8 cellular contexts compared by ENCODE assay signal in genomic region chr10:122113161-122113944, GRCh38.
A peak's percentile ranks its signal among the peaks of the same experiment; 100 is the strongest.
DNase-seq lines count a peak whose midpoint lies in the region; ATAC-seq and TF ChIP-seq lines count a peak whose summit lies in the region.

No MANE protein-coding gene starts in this region.

- peak overlapping the region; percentile 74 for H2BK5ac ChIP-seq in IMR-90 (ENCODE audit: low read depth, low read length, poor library complexity, severe bottlenecking)

- H2AK9ac ChIP-seq in IMR-90 (replicated peaks; ENCODE audit: low read depth, low read length, poor library complexity) = peak overlapping the region; percentile 96

- BruUV-seq in IMR-90 (replicated peaks; lab: Mats Ljungman, UMichigan) = no TSS peak

- peaks cover 19 to 44% of the 10 kb centered on the region in 2 experiments for H3K79me1 ChIP-seq in IMR-90 (ENCODE audit: low read depth in 1 of 2, low read length in 2 of 2)

- H4K5ac ChIP-seq in IMR-90 (ENCODE audit: low read depth, low read length) = peak overlapping the region; percentile 22; the same call in 1 of the 2 replicates

- ATAC-seq in IMR-90 (ENCODE audit: low read depth) (peak; percentile 70), heart right ventricle (peak; percentile 64 to 82 (median 70))

- TF ChIP-seq RAD21 in IMR-90 (IDR thresholded peaks at IDR 0.05; ENCODE audit: low read length) = peak; percentile 45

- peak; percentile 88 for TF ChIP-seq POLR2A in IMR-90 (IDR thresholded peaks at IDR 0.05; ENCODE audit: low read depth, low read length)

- CTCF ChIA-PET in IMR-90 (lab: Yijun Ruan, JAX) = interaction anchor here (0.6 to 1.8 kb wide), 12 partner anchors 9 to 326 kb away, joined by 3 to 8 read pairs (median 3); no protein-coding TSS in a partner anchor

- peak overlapping the region; percentile 81 for H2BK120ac ChIP-seq in IMR-90 (ENCODE audit: low read depth, low read length)

- peak overlapping the region; percentile 91 for H2AFZ ChIP-seq in IMR-90 (replicated peaks; ENCODE audit: low read length, poor library complexity)

- H3K4ac ChIP-seq in IMR-90 (ENCODE audit: low read depth, low read length) = peak overlapping the region; percentile 86

- peak overlapping the region; percentile 53; the same call in 1 of the 2 replicates for H3K56ac ChIP-seq in IMR-90 (ENCODE audit: extremely low read depth, insufficient read depth, low read length)

- H3K9me3 ChIP-seq in IMR-90 (ENCODE audit: control insufficient read depth, insufficient read depth, low read length) (no peaks in the 10 kb centered on the region), heart right ventricle (no peaks in the 10 kb centered on the region)

- H3K27me3 ChIP-seq in IMR-90 (ENCODE audit: control insufficient read depth, insufficient read depth, low read length) (no peaks in the 10 kb centered on the region), heart right ventricle (peaks cover 0 to 30% (median 0%) of the 10 kb centered on the region in 7 donors)

- peak overlapping the region; percentile 26; the same call in 1 of the 3 replicates for H2BK15ac ChIP-seq in IMR-90 (ENCODE audit: low read depth, low read length)

- dilution Hi-C loops in IMR-90 (cut with HindIII; ENCODE audit: low sequenced_read_pairs, unreplicated experiment) = no loop called here

- TF ChIP-seq CTCF in IMR-90 (conservative IDR thresholded peaks at IDR 0.05; ENCODE audit: low read depth, low read length) = peak; percentile 47
- peak in 8 of 9 donors; percentile 24 to 55 (median 40) for TF ChIP-seq CTCF in heart right ventricle (IDR thresholded peaks at IDR 0.05)

- H4K8ac ChIP-seq in IMR-90 (ENCODE audit: low read depth in 2 of 2, low read length in 2 of 2) = peak overlapping the region; percentile 45 to 66; a peak in 3 of 4 replicates

- H3K4me3 ChIP-seq in IMR-90 (ENCODE audit: insufficient read depth, low read depth, low read length) = peak overlapping the region; percentile 70
- H3K4me3 ChIP-seq in heart right ventricle = peak overlapping the region; percentile 53 to 94 (median 70)

- in situ Hi-C loops in IMR-90 (cut with MboI; ENCODE audit: low sequenced_read_pairs) = no loop called here

- H4K91ac ChIP-seq in IMR-90 (ENCODE audit: insufficient read depth, low read depth, low read length) = peak overlapping the region; percentile 69; the same call in 1 of the 2 replicates

- peak overlapping the region; percentile 71 for H3K14ac ChIP-seq in IMR-90 (replicated peaks; ENCODE audit: low read depth, low read length)

- peak overlapping the region; percentile 77 for H3K9ac ChIP-seq in IMR-90 (ENCODE audit: low read depth, low read length)

- intact Hi-C loops in IMR-90 (cut with micrococcal nuclease) (loop anchor here (2.0 kb wide), 3 partner anchors 27 to 1171 kb away; no protein-coding TSS in a partner anchor), heart right ventricle (cut with DNase I) (loop anchor here in 7 of 10 donors (2.0 to 10.0 kb wide), 10 partner anchors 27 to 189 kb away; partner anchors contain the start of genes ATE1 (in 3 of the 7) and NSMCE4A (in 1 of the 7))

- H3K23ac ChIP-seq in IMR-90 (ENCODE audit: low read depth, low read length) = peak overlapping the region; percentile 96

- H3K36me3 ChIP-seq in IMR-90 (ENCODE audit: control insufficient read depth, insufficient read depth, low read length) (no peaks in the 10 kb centered on the region), heart right ventricle (peaks cover 0 to 12% (median 0%) of the 10 kb centered on the region in 9 donors)

- POLR2A ChIA-PET in IMR-90 (lab: Charles Lee; ENCODE audit: unreplicated experiment) = interaction anchor here (0.5 kb wide), 1 partner anchor 263 kb away, joined by 3 read pairs; no protein-coding TSS in a partner anchor

- H2AK5ac ChIP-seq in IMR-90 (ENCODE audit: low read depth, low read length) = peak overlapping the region; percentile 47; the same call in 1 of the 2 replicates

- peaks cover 19% of the 10 kb centered on the region for H3K9me1 ChIP-seq in IMR-90 (ENCODE audit: insufficient read depth, low read length)

- peaks cover 19% of the 10 kb centered on the region; the same call in 1 of the 2 replicates for H4K20me1 ChIP-seq in IMR-90 (ENCODE audit: insufficient read depth, low read length)

- peaks cover 10% of the 10 kb centered on the region for H3K4me1 ChIP-seq in IMR-90 (ENCODE audit: control insufficient read depth, insufficient read depth, low read length)
- peaks cover 5 to 65% (median 53%) of the 10 kb centered on the region in 9 donors for H3K4me1 ChIP-seq in heart right ventricle

- peak; percentile 55 for DNase-seq in NCI-H2196 (lab: John Stamatoyannopoulos, UW; ENCODE audit: unreplicated experiment)
- no peak for DNase-seq in NCI-H2196 treated with DMSO at 0.1 percent for 48 hours (lab: John Stamatoyannopoulos, UW; ENCODE audit: unreplicated experiment)
- peak; percentile 68 for DNase-seq in IMR-90
- DNase-seq in heart right ventricle = peak; percentile 74 to 83
- DNase-seq in retina = peak; percentile 84
- no peak for DNase-seq in T-helper 1 cell
- no peak for DNase-seq in NCI-H345 (lab: John Stamatoyannopoulos, UW)

- no peak overlapping the region; the same call in 1 of the 2 replicates for H2BK20ac ChIP-seq in IMR-90 (ENCODE audit: low read depth, low read length)

- WGBS in IMR-90 (ENCODE audit: extremely low coverage in 2 of 2, insufficient read length in 1 of 2), 2 experiments = 0% methylated on average over 27 of the region's 77 CpGs; no CpG with 5 or more reads in 1 of the 2 experiments
- WGBS in adipose tissue, 3 donors = 1 to 2% (median 1%) methylated on average over 68 to 77 of the region's 77 CpGs
- 0 to 1% methylated on average over 77 of the region's 77 CpGs for WGBS in heart right ventricle, 2 donors

- H3K4me2 ChIP-seq in IMR-90 (ENCODE audit: low read depth, low read length) = peak overlapping the region; percentile 94

- H3K18ac ChIP-seq in IMR-90 (ENCODE audit: low read depth, low read length) = peak overlapping the region; percentile 42

- H3K27ac ChIP-seq in IMR-90 (ENCODE audit: insufficient read depth, low read length) = peak overlapping the region; percentile 65
- H3K27ac ChIP-seq in adipose tissue (ENCODE audit: low read depth, low read length) = peak overlapping the region; percentile 96
- H3K27ac ChIP-seq in heart right ventricle = peak overlapping the region; percentile 94 to 100 (median 98)

TF ChIP-seq in IMR-90, 13 proteins besides CTCF, POLR2A, EP300 and RAD21:
- TF ChIP-seq CEBPB (IDR thresholded peaks at IDR 0.05; ENCODE audit: low read depth, low read length) (peak; percentile 21), SMC3 (IDR thresholded peaks at IDR 0.05; ENCODE audit: low read depth, low read length) (peak; percentile 25; the same call in 1 of the 2 replicates), RCOR1 (IDR thresholded peaks at IDR 0.05; ENCODE audit: insufficient replicate concordance, low read length) (no peak), MAFK (IDR thresholded peaks at IDR 0.05; ENCODE audit: low read depth, low read length) (no peak), NFE2L2 (IDR thresholded peaks at IDR 0.05; ENCODE audit: low read depth, low read length) (no peak), ELK1 (IDR thresholded peaks at IDR 0.05; ENCODE audit: borderline replicate concordance, low read depth, low read length) (no peak), CHD1 (IDR thresholded peaks at IDR 0.05; ENCODE audit: low read depth, low read length) (peak; percentile 72; the same call in 1 of the 2 replicates), BHLHE40 (IDR thresholded peaks at IDR 0.05; ENCODE audit: low read depth, low read length) (peak; percentile 88), MXI1 (IDR thresholded peaks at IDR 0.05; ENCODE audit: borderline replicate concordance, low read depth, low read length) (0 out of 2 replicates have a peak, but pooled peaks have one; percentile 11), USF2 (IDR thresholded peaks at IDR 0.05; ENCODE audit: low read depth, low read length) (peak; percentile 97)

Comparison
In these comparisons a context has a peak if more than half of its experiments do, and no peak if none do; other contexts are left out.
1. DNase-seq: peak in NCI-H2196 (single experiment), IMR-90 (single experiment), heart right ventricle (2 of 2) and retina (single experiment); none in NCI-H2196 treated with DMSO at 0.1 percent for 48 hours (single experiment), T-helper 1 cell (0 of 5) and NCI-H345 (single experiment).
2. Peak in every context shown above with its lines, with median percentiles within 50 percentile points of each other: H3K27ac ChIP-seq.